10 cellular contexts compared by ENCODE assay signal in genomic region chr1:47703981-47704596, GRCh38.
DNase-seq lines count a peak whose midpoint lies in the region; ATAC-seq, FAIRE-seq and TF ChIP-seq lines count a peak whose summit lies in the region.
"Had no signal": no experiment of that assay in that cellular context is flagged by ENCODE, and none has a peak within 500 bp of the region (broad histone marks: within the 10 kb centered on the region; RNA-seq: fewer than 3 reads in every experiment).

No MANE protein-coding gene starts in this region.

- H4K20me1 ChIP-seq in OCI-LY3 (ENCODE audit: insufficient read depth, low read length), result no peaks in the 10 kb centered on the region

- intact Hi-C loops in heart right ventricle (cut with DNase I) (loop anchor here in 1 of 10 donors (5.0 kb wide), 1 partner anchor 262 kb away; no protein-coding TSS in a partner anchor), right cardiac atrium (cut with DNase I) (loop anchor here in 2 of 4 donors (10.0 kb wide), 2 partner anchors 169 to 509 kb away; partner anchors contain the start of gene PDZK1IP1 (in 1 of the 2)), tibial artery (cut with DNase I; ENCODE audit: low total_unique reads) (no loop called here), vagina (cut with DNase I) (loop anchor here (10.0 kb wide), 1 partner anchor 119 kb away; no protein-coding TSS in a partner anchor)

- no peak for TF ChIP-seq POLR2A in vagina (IDR thresholded peaks at IDR 0.05)

- H3K27me3 ChIP-seq in heart right ventricle (peaks cover 3 to 52% (median 41%) of the 10 kb centered on the region in 7 donors), right cardiac atrium (ENCODE audit: control insufficient read depth, insufficient read depth) (no peaks in the 10 kb centered on the region), OCI-LY3 (ENCODE audit: low read depth, low read length) (no peaks in the 10 kb centered on the region), tibial artery (no peaks in the 10 kb centered on the region), small intestine (ENCODE audit: control insufficient read depth in 2 of 2, insufficient read depth in 2 of 2, low read length in 2 of 2) (peaks cover 0 to 17% of the 10 kb centered on the region in 2 donors), vagina (peaks cover 6% of the 10 kb centered on the region)

- H2AFZ ChIP-seq in OCI-LY3 (ENCODE audit: low read depth, low read length), result no peak overlapping the region

- no peak for DNase-seq in heart right ventricle
- no peak for DNase-seq in right cardiac atrium
- DNase-seq in epithelial cell of proximal tubule (ENCODE audit: low read depth), result no peak
- peak in 1 of 2 donors; percentile 24 for DNase-seq in tibial artery
- DNase-seq in small intestine, result no peak
- DNase-seq in vagina (ENCODE audit: extremely low spot score in 2 of 2), result no peak
- DNase-seq: activated gamma-delta T cell treated with Interleukin-2 at 50 U/mL for 16 hours, naive B cell had no signal

- TF ChIP-seq CTCF in heart right ventricle (IDR thresholded peaks at IDR 0.05), result peak in 5 of 9 donors; percentile 8 to 38 (median 10)
- TF ChIP-seq CTCF in OCI-LY3 (IDR thresholded peaks at IDR 0.05; ENCODE audit: low read depth, low read length), result peak; percentile 26
- TF ChIP-seq CTCF in epithelial cell of proximal tubule (conservative IDR thresholded peaks at IDR 0.05; ENCODE audit: low read depth, low read length), result peak; percentile 50
- TF ChIP-seq CTCF in tibial artery (IDR thresholded peaks at IDR 0.05), result peak; percentile 37 to 56
- no peak for TF ChIP-seq CTCF in vagina (IDR thresholded peaks at IDR 0.05)

- no peaks in the 10 kb centered on the region for H3K9me3 ChIP-seq in heart right ventricle
- no peaks in the 10 kb centered on the region for H3K9me3 ChIP-seq in right cardiac atrium (ENCODE audit: control insufficient read depth, low read length)
- H3K9me3 ChIP-seq in OCI-LY3 (ENCODE audit: insufficient read depth, low read length), result no peaks in the 10 kb centered on the region
- H3K9me3 ChIP-seq in tibial artery, result no peaks in the 10 kb centered on the region
- no peaks in the 10 kb centered on the region for H3K9me3 ChIP-seq in small intestine (ENCODE audit: control insufficient read depth, low read depth)
- H3K9me3 ChIP-seq in vagina, result no peaks in the 10 kb centered on the region

- H3K4me1 ChIP-seq in heart right ventricle (peaks cover 0 to 11% (median 7%) of the 10 kb centered on the region in 9 donors), right cardiac atrium (ENCODE audit: control insufficient read depth, insufficient read depth, low read length) (peaks cover under 1% of the 10 kb centered on the region), OCI-LY3 (ENCODE audit: low read length) (no peaks in the 10 kb centered on the region), tibial artery (peaks cover 0 to 33% (median 26%) of the 10 kb centered on the region in 4 donors), small intestine (ENCODE audit: control insufficient read depth in 2 of 2, insufficient read depth in 1 of 2, low read depth in 1 of 2, low read length in 1 of 2) (no peaks in the 10 kb centered on the region), vagina (peaks cover 30% of the 10 kb centered on the region)

- H3K36me3 ChIP-seq in heart right ventricle, result no peaks in the 10 kb centered on the region
- no peaks in the 10 kb centered on the region for H3K36me3 ChIP-seq in OCI-LY3 (replicated peaks; ENCODE audit: low read depth, low read length)
- H3K36me3 ChIP-seq in tibial artery, result no peaks in the 10 kb centered on the region
- no peaks in the 10 kb centered on the region for H3K36me3 ChIP-seq in small intestine (ENCODE audit: control insufficient read depth in 2 of 2, insufficient read depth in 2 of 2, low read length in 2 of 2)
- no peaks in the 10 kb centered on the region for H3K36me3 ChIP-seq in vagina

- ATAC-seq in heart right ventricle, result no peak
- no peak for ATAC-seq in right cardiac atrium
- no peak for ATAC-seq in GM21360 (IDR thresholded peaks at IDR 0.05; ENCODE audit: unreplicated experiment)

- H3K79me2 ChIP-seq in OCI-LY3 (ENCODE audit: low read length), result no peaks in the 10 kb centered on the region

- H3K4me2 ChIP-seq in OCI-LY3 (ENCODE audit: low read length), result no peak overlapping the region

- FAIRE-seq in small intestine (lab: Jason Lieb, UNC), result no peak

- no peak overlapping the region for H3K9ac ChIP-seq in OCI-LY3 (ENCODE audit: low read length)

- WGBS in heart right ventricle, 2 donors, result 80 to 83% methylated on average over 8 of the region's 8 CpGs
- 75% methylated on average over 8 of the region's 8 CpGs for WGBS in right cardiac atrium
- WGBS in small intestine, 3 donors, result 81 to 87% (median 84%) methylated on average over 8 of the region's 8 CpGs

- H3K4me3 ChIP-seq in heart right ventricle (no peak overlapping the region), right cardiac atrium (ENCODE audit: low read length) (no peak overlapping the region), OCI-LY3 (ENCODE audit: low read length) (no peak overlapping the region), epithelial cell of proximal tubule (ENCODE audit: low read depth, low read length) (no peak overlapping the region), tibial artery (no peak overlapping the region), small intestine (ENCODE audit: low read depth in 1 of 2, low read length in 2 of 2) (no peak overlapping the region), vagina (no peak overlapping the region)

- H3K27ac ChIP-seq in heart right ventricle (no peak overlapping the region), right cardiac atrium (ENCODE audit: low read length) (no peak overlapping the region), OCI-LY3 (ENCODE audit: low read length) (no peak overlapping the region), tibial artery (peak overlapping the region; percentile 54 to 75), small intestine (ENCODE audit: low read depth in 1 of 2, low read length in 1 of 2) (no peak overlapping the region), vagina (no peak overlapping the region)

Comparison
In these comparisons a context has a peak if more than half of its experiments do, and no peak if none do; other contexts are left out.
1. H3K27ac ChIP-seq: peak in tibial artery (2 of 2); none in heart right ventricle (0 of 10), right cardiac atrium (single experiment), OCI-LY3 (single experiment), small intestine (0 of 2) and vagina (single experiment).
2. CTCF ChIP-seq: peak in heart right ventricle (5 of 9), OCI-LY3 (single experiment), epithelial cell of proximal tubule (single experiment) and tibial artery (2 of 2); none in vagina (0 of 3).